Comparison of ENCODE assay signal across 24 cellular contexts in genomic region chr4:104411501-104411900, GRCh38.
"Had no signal": no experiment of that assay in that cellular context is flagged by ENCODE, and none has a peak within 500 bp of the region (broad histone marks: within the 10 kb centered on the region; RNA-seq: fewer than 3 reads in every experiment).

No MANE protein-coding gene starts in this region.

- H3K9ac ChIP-seq: parathyroid adenoma had no signal

- H3K9me3 ChIP-seq: neutrophil, ovary, psoas muscle, right lobe of liver, sigmoid colon, stomach, thoracic aorta, thyroid gland, tibial nerve, uterus had no signal

- H3K79me2 ChIP-seq: parathyroid adenoma had no signal

- H3K27ac ChIP-seq: neutrophil, ovary, parathyroid adenoma, psoas muscle, right lobe of liver, sigmoid colon, stomach, thoracic aorta, thyroid gland, tibial nerve, uterus had no signal

- DNase-seq: naive thymus-derived CD4-positive, alpha-beta T cell; natural killer cell; nucleus accumbens; ovary; posterior cingulate gyrus; psoas muscle; right cardiac atrium; right lobe of liver; sigmoid colon; small intestine; stimulated activated CD4-positive, alpha-beta T cell treated with anti-CD3 and anti-CD28 coated beads, Interleukin-15, amount 100 ng/mL, for 24 hours; stimulated activated CD4-positive, alpha-beta T cell treated with anti-CD3 and anti-CD28 coated beads, Interleukin-2, amount 100 ng/mL, for 24 hours; stimulated activated CD4-positive, alpha-beta T cell treated with anti-CD3 and anti-CD28 coated beads, Interleukin-2, amount 100 ng/mL, for 48 hours; stimulated activated CD4-positive, alpha-beta T cell treated with anti-CD3 and anti-CD28 coated beads, Interleukin-4, amount 100 ng/mL, for 24 hours; stimulated activated naive B cell treated with anti-CD40 and anti-IgM and Interleukin-4, amounts not matched to agents 10 μg/mL and 1 μg/mL and 100 μg/mL, for 72 hours; stimulated activated naive CD4-positive, alpha-beta T cell treated with Interleukin-2 at 50 U/mL for 16 hours; stomach; thyroid gland; uterus had no signal

- H3K27me3 ChIP-seq: neutrophil, ovary, right lobe of liver, sigmoid colon, stomach, thyroid gland, tibial nerve, uterus had no signal

- H3K4me1 ChIP-seq: parathyroid adenoma, psoas muscle, right lobe of liver, sigmoid colon, stomach, thyroid gland, tibial nerve, uterus had no signal

- H2AFZ ChIP-seq: parathyroid adenoma had no signal

- H3K4me3 ChIP-seq: ovary, psoas muscle, right lobe of liver, sigmoid colon, stomach, thoracic aorta, thyroid gland, tibial nerve, uterus had no signal

- H3K36me3 ChIP-seq: neutrophil, ovary, right lobe of liver, sigmoid colon, stomach, thoracic aorta, thyroid gland, tibial nerve, uterus had no signal

- ATAC-seq: naive thymus-derived CD4-positive, alpha-beta T cell; natural killer cell; psoas muscle; right cardiac atrium; right lobe of liver; stimulated activated effector memory CD8-positive, alpha-beta T cell treated with anti-CD3 and anti-CD28 coated beads, Interleukin-12 subunit alpha, Interleukin-12 subunit beta, amount 100 ng/mL, for 72 hours; stimulated activated naive B cell treated with anti-CD40 and anti-IgM and Interleukin-4, amounts not matched to agents 10 μg/mL and 1 μg/mL and 100 μg/mL, for 72 hours had no signal
